14 cellular contexts compared by ENCODE assay signal in the genomic region with DNA sequence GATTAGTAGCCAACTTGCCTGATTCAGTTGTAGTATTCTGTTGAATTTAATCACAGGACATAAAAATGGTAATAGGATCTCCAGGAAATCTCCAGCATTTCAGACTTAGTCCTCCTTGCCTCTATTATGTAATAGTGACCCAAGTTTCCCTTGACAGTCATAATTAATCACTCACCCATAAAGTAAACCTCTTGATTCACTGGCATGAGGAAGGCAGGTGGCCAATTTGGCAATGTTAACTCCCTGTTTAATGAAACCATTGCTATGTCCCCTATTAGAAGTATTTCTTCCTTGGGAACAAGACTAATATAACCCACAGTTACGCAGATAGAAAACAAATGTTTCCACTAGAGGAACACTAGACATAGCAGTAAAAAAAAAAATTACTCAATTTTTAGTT.
DNase-seq lines count a peak whose midpoint lies in the region; ATAC-seq and TF ChIP-seq lines count a peak whose summit lies in the region.
"Had no signal": no experiment of that assay in that cellular context is flagged by ENCODE, and none has a peak within 500 bp of the region (broad histone marks: within the 10 kb centered on the region; RNA-seq: fewer than 3 reads in every experiment).

No MANE protein-coding gene starts in this region.

- H3K36me3 ChIP-seq in MG63: no peaks in the 10 kb centered on the region
- H3K36me3 ChIP-seq in CD8-positive, alpha-beta T cell (ENCODE audit: insufficient read depth, low read length): no peaks in the 10 kb centered on the region
- H3K36me3 ChIP-seq: BLaER1, cardiac muscle cell had no signal

- no peaks in the 10 kb centered on the region for H3K27me3 Mint-ChIP-seq in CD8-positive, alpha-beta T cell (ENCODE audit: low read depth)
- H3K27me3 Mint-ChIP-seq: natural killer cell treated with Interleukin-12 subunit alpha and Interleukin-12 subunit beta and Interleukin-15 and Interleukin-18, amount 100 ng/mL, for 72 hours; T-cell had no signal

- ATAC-seq in GM18519 (IDR thresholded peaks at IDR 0.05; ENCODE audit: low FRiP score, unreplicated experiment): no peak
- no peak for ATAC-seq in CD8-positive, alpha-beta T cell
- ATAC-seq: natural killer cell treated with Interleukin-12 subunit alpha and Interleukin-12 subunit beta and Interleukin-15 and Interleukin-18, amount 100 ng/mL, for 72 hours; T-cell had no signal

- no peaks in the 10 kb centered on the region for H3K9me3 ChIP-seq in MG63
- H3K9me3 ChIP-seq in CD8-positive, alpha-beta T cell (ENCODE audit: low read length): peaks cover 4% of the 10 kb centered on the region
- H3K9me3 ChIP-seq: BLaER1 had no signal

- no peaks in the 10 kb centered on the region for H3K4me1 ChIP-seq in CD8-positive, alpha-beta T cell (ENCODE audit: insufficient read depth, low read length)
- H3K4me1 ChIP-seq: BLaER1 had no signal

- H3K9me3 Mint-ChIP-seq in CD8-positive, alpha-beta T cell: peaks cover 19% of the 10 kb centered on the region

- no peak overlapping the region for H3K27ac ChIP-seq in CD8-positive, alpha-beta T cell (ENCODE audit: low read depth, low read length)
- H3K27ac ChIP-seq: BLaER1, cardiac muscle cell had no signal

- no peak overlapping the region for H3K4me3 Mint-ChIP-seq in CD8-positive, alpha-beta T cell
- H3K4me3 Mint-ChIP-seq: activated T-helper 1 cell treated with anti-CD3 and anti-CD28 coated beads, Interleukin-12 subunit alpha, Interleukin-12 subunit beta, Interleukin-2, Interleukin-4 antibody, amounts not matched to agents 30 ng/mL and 10 ng/mL and 1 ng/mL, durations not matched to agents 14 hours and 24 hours and 36 hours; natural killer cell treated with Interleukin-12 subunit alpha and Interleukin-12 subunit beta and Interleukin-15 and Interleukin-18, amount 100 ng/mL, for 72 hours; T-cell had no signal

- intact Hi-C loops in CD8-positive, alpha-beta T cell (cut with DNase I, micrococcal nuclease): no loop called here

- H3K36me3 Mint-ChIP-seq in CD8-positive, alpha-beta T cell: no peaks in the 10 kb centered on the region
- H3K36me3 Mint-ChIP-seq: T-cell had no signal

- CTCF ChIA-PET in CD8-positive, alpha-beta T cell (lab: Charles Lee): no interaction called here

- TF ChIP-seq CTCF in epithelial cell of esophagus (IDR thresholded peaks at IDR 0.05; ENCODE audit: insufficient read depth, low read depth, low read length, missing control alignments): no peak
- no peak for TF ChIP-seq CTCF in CD8-positive, alpha-beta T cell (IDR thresholded peaks at IDR 0.05)

- no peaks in the 10 kb centered on the region for H3K4me1 Mint-ChIP-seq in CD8-positive, alpha-beta T cell (ENCODE audit: low read depth)
- H3K4me1 Mint-ChIP-seq: T-cell had no signal

- H3K4me3 ChIP-seq in MG63 (no peak overlapping the region), epithelial cell of esophagus (ENCODE audit: low read length) (no peak overlapping the region)
- no peak overlapping the region for H3K4me3 ChIP-seq in CD8-positive, alpha-beta T cell (ENCODE audit: low read depth, low read length)
- H3K4me3 ChIP-seq: BLaER1, cardiac muscle cell had no signal

- no peaks in the 10 kb centered on the region for H3K27me3 ChIP-seq in MG63
- H3K27me3 ChIP-seq in CD8-positive, alpha-beta T cell (ENCODE audit: insufficient read depth, low read length): no peaks in the 10 kb centered on the region
- H3K27me3 ChIP-seq: BLaER1, cardiac muscle cell had no signal

- DNase-seq in AG20443 (ENCODE audit: low spot score) (peak; percentile 8), MG63 (peak; percentile 76), epithelial cell of esophagus (ENCODE audit: low read depth) (peak; percentile 84), mucosa of gallbladder (ENCODE audit: low spot score) (peak; percentile 11), NCI-H1930 (lab: John Stamatoyannopoulos, UW) (no peak)
- no peak for DNase-seq in effector CD4-positive, alpha-beta T cell
- no peak for DNase-seq in CD8-positive, alpha-beta T cell
- DNase-seq: NCI-H1092, T-cell had no signal

- POLR2A ChIA-PET in CD8-positive, alpha-beta T cell (lab: Charles Lee): no interaction called here

- H3K27ac Mint-ChIP-seq in CD8-positive, alpha-beta T cell: no peak overlapping the region
- H3K27ac Mint-ChIP-seq: activated T-helper 1 cell treated with anti-CD3 and anti-CD28 coated beads, Interleukin-12 subunit alpha, Interleukin-12 subunit beta, Interleukin-2, Interleukin-4 antibody, amounts not matched to agents 30 ng/mL and 10 ng/mL and 1 ng/mL, durations not matched to agents 14 hours and 24 hours and 36 hours; natural killer cell treated with Interleukin-12 subunit alpha and Interleukin-12 subunit beta and Interleukin-15 and Interleukin-18, amount 100 ng/mL, for 72 hours; T-cell had no signal

Comparison
In these comparisons a context has a peak if more than half of its experiments do, and no peak if none do; other contexts are left out.
1. DNase-seq: peak in AG20443 (single experiment), MG63 (single experiment), epithelial cell of esophagus (single experiment) and mucosa of gallbladder (single experiment); none in NCI-H1930 (0 of 2), effector CD4-positive, alpha-beta T cell (single experiment) and CD8-positive, alpha-beta T cell (0 of 7).